ENCODE assay signal across 9 cellular contexts in genomic region chr3:9247361-9248231, GRCh38. TPM values are rescaled to one million over a fixed set of nuclear protein-coding genes. Genes with fewer than 3 reads are reported as not detected.
A peak's percentile ranks its signal among the peaks of the same experiment; 100 is the strongest.
DNase-seq lines count a peak whose midpoint lies in the region; ATAC-seq and TF ChIP-seq lines count a peak whose summit lies in the region.
"Had no signal": no experiment of that assay in that cellular context is flagged by ENCODE, and none has a peak within 500 bp of the region (broad histone marks: within the 10 kb centered on the region; RNA-seq: fewer than 3 reads in every experiment).

No MANE protein-coding gene starts in this region.

- TF ChIP-seq CTCF in activated CD8-positive, alpha-beta T cell treated with anti-CD3 and anti-CD28 coated beads for 36 hours (IDR thresholded peaks at IDR 0.05), result no peak

- POLR2A ChIA-PET in activated CD8-positive, alpha-beta T cell treated with anti-CD3 and anti-CD28 coated beads, Interleukin-2, amount 10 ng/mL, durations not matched to agents 7 days and 5 days (lab: Charles Lee), result interaction anchor here (1.6 kb wide), 1 partner anchor 12 kb away, joined by 3 read pairs; no protein-coding TSS in a partner anchor
- POLR2A ChIA-PET in activated CD8-positive, alpha-beta T cell treated with anti-CD3 and anti-CD28 coated beads for 36 hours (lab: Charles Lee), result interaction anchor here (1.1 kb wide), 1 partner anchor 14 kb away, joined by 4 read pairs; no protein-coding TSS in a partner anchor
- POLR2A ChIA-PET in activated naive CD8-positive, alpha-beta T cell treated with anti-CD3 and anti-CD28 coated beads, Interleukin-2, amount 10 ng/mL, durations not matched to agents 7 days and 5 days (lab: Charles Lee), result no interaction called here

- ATAC-seq in activated CD8-positive, alpha-beta T cell treated with anti-CD3 and anti-CD28 coated beads, Interleukin-2, amount 10 ng/mL, durations not matched to agents 7 days and 5 days, result no peak
- no peak for ATAC-seq in activated CD8-positive, alpha-beta T cell treated with anti-CD3 and anti-CD28 coated beads for 36 hours
- no peak for ATAC-seq in activated naive CD8-positive, alpha-beta T cell treated with anti-CD3 and anti-CD28 coated beads, Interleukin-2, amount 10 ng/mL, durations not matched to agents 7 days and 5 days (ENCODE audit: low read depth)
- ATAC-seq in HG02759 (IDR thresholded peaks at IDR 0.05; ENCODE audit: unreplicated experiment), result no peak

- CTCF ChIA-PET in activated CD8-positive, alpha-beta T cell treated with anti-CD3 and anti-CD28 coated beads, Interleukin-2, amount 10 ng/mL, durations not matched to agents 7 days and 5 days (lab: Charles Lee), result no interaction called here
- CTCF ChIA-PET in activated CD8-positive, alpha-beta T cell treated with anti-CD3 and anti-CD28 coated beads for 36 hours (lab: Charles Lee), result interaction anchor here (2.4 kb wide), 1 partner anchor 55 kb away, joined by 12 read pairs; no protein-coding TSS in a partner anchor

- no peaks in the 10 kb centered on the region for H3K36me3 Mint-ChIP-seq in activated CD8-positive, alpha-beta T cell treated with anti-CD3 and anti-CD28 coated beads, Interleukin-2, amount 10 ng/mL, durations not matched to agents 7 days and 5 days (ENCODE audit: low read depth)
- no peaks in the 10 kb centered on the region for H3K36me3 Mint-ChIP-seq in activated CD8-positive, alpha-beta T cell treated with anti-CD3 and anti-CD28 coated beads for 36 hours (ENCODE audit: low read depth)
- H3K36me3 Mint-ChIP-seq in activated naive CD8-positive, alpha-beta T cell treated with anti-CD3 and anti-CD28 coated beads, Interleukin-2, amount 10 ng/mL, durations not matched to agents 7 days and 5 days, result peaks cover 2% of the 10 kb centered on the region

- H3K27me3 Mint-ChIP-seq in activated CD8-positive, alpha-beta T cell treated with anti-CD3 and anti-CD28 coated beads, Interleukin-2, amount 10 ng/mL, durations not matched to agents 7 days and 5 days (ENCODE audit: low read depth), result peaks cover 17% of the 10 kb centered on the region
- peaks cover under 1% of the 10 kb centered on the region for H3K27me3 Mint-ChIP-seq in activated CD8-positive, alpha-beta T cell treated with anti-CD3 and anti-CD28 coated beads for 36 hours
- peaks cover 7% of the 10 kb centered on the region for H3K27me3 Mint-ChIP-seq in activated naive CD8-positive, alpha-beta T cell treated with anti-CD3 and anti-CD28 coated beads, Interleukin-2, amount 10 ng/mL, durations not matched to agents 7 days and 5 days

- no peak for DNase-seq in activated CD8-positive, alpha-beta T cell treated with anti-CD3 and anti-CD28 coated beads, Interleukin-2, amount 10 ng/mL, durations not matched to agents 7 days and 5 days
- DNase-seq in activated CD8-positive, alpha-beta T cell treated with anti-CD3 and anti-CD28 coated beads for 36 hours, result no peak
- no peak for DNase-seq in activated naive CD8-positive, alpha-beta T cell treated with anti-CD3 and anti-CD28 coated beads, Interleukin-2, amount 10 ng/mL, durations not matched to agents 7 days and 5 days
- DNase-seq in left kidney (ENCODE audit: low read depth, low spot score), result peak; percentile 46
- peak in 12 of 49 donors; percentile 13 to 74 (median 42) for DNase-seq in substantia nigra (lab: John Stamatoyannopoulos, UW)
- no peak for DNase-seq in stimulated activated CD4-positive, alpha-beta T cell treated with anti-CD3 and anti-CD28 coated beads, Interleukin-1b, Interleukin-23, amount 100 ng/mL, for 48 hours
- DNase-seq in NCI-H1694 treated with DMSO at 0.1 percent for 48 hours (lab: John Stamatoyannopoulos, UW), result no peak

- no peak overlapping the region for H3K27ac Mint-ChIP-seq in activated CD8-positive, alpha-beta T cell treated with anti-CD3 and anti-CD28 coated beads, Interleukin-2, amount 10 ng/mL, durations not matched to agents 7 days and 5 days
- no peak overlapping the region for H3K27ac Mint-ChIP-seq in activated CD8-positive, alpha-beta T cell treated with anti-CD3 and anti-CD28 coated beads for 36 hours
- no peak overlapping the region for H3K27ac Mint-ChIP-seq in activated naive CD8-positive, alpha-beta T cell treated with anti-CD3 and anti-CD28 coated beads, Interleukin-2, amount 10 ng/mL, durations not matched to agents 7 days and 5 days

- H3K9me3 Mint-ChIP-seq in activated CD8-positive, alpha-beta T cell treated with anti-CD3 and anti-CD28 coated beads, Interleukin-2, amount 10 ng/mL, durations not matched to agents 7 days and 5 days (ENCODE audit: insufficient read depth), result no peaks in the 10 kb centered on the region
- H3K9me3 Mint-ChIP-seq in activated CD8-positive, alpha-beta T cell treated with anti-CD3 and anti-CD28 coated beads for 36 hours, result no peaks in the 10 kb centered on the region
- H3K9me3 Mint-ChIP-seq in activated naive CD8-positive, alpha-beta T cell treated with anti-CD3 and anti-CD28 coated beads, Interleukin-2, amount 10 ng/mL, durations not matched to agents 7 days and 5 days, result no peaks in the 10 kb centered on the region

- H3K4me3 Mint-ChIP-seq in activated CD8-positive, alpha-beta T cell treated with anti-CD3 and anti-CD28 coated beads, Interleukin-2, amount 10 ng/mL, durations not matched to agents 7 days and 5 days, result peak overlapping the region; percentile 82
- no peak overlapping the region for H3K4me3 Mint-ChIP-seq in activated CD8-positive, alpha-beta T cell treated with anti-CD3 and anti-CD28 coated beads for 36 hours
- H3K4me3 Mint-ChIP-seq in activated naive CD8-positive, alpha-beta T cell treated with anti-CD3 and anti-CD28 coated beads, Interleukin-2, amount 10 ng/mL, durations not matched to agents 7 days and 5 days, result peak overlapping the region; percentile 90

- intact Hi-C loops in activated CD8-positive, alpha-beta T cell treated with anti-CD3 and anti-CD28 coated beads for 36 hours (cut with micrococcal nuclease), result no loop called here

- H3K27ac ChIP-seq in substantia nigra (ENCODE audit: low read depth, low read length, poor library complexity, severe bottlenecking), result peak overlapping the region; percentile 27
- H3K27ac ChIP-seq: C4-2B had no signal

- peaks cover 38% of the 10 kb centered on the region for H3K4me1 Mint-ChIP-seq in activated CD8-positive, alpha-beta T cell treated with anti-CD3 and anti-CD28 coated beads, Interleukin-2, amount 10 ng/mL, durations not matched to agents 7 days and 5 days (ENCODE audit: low read depth)
- H3K4me1 Mint-ChIP-seq in activated CD8-positive, alpha-beta T cell treated with anti-CD3 and anti-CD28 coated beads for 36 hours (ENCODE audit: low read depth), result peaks cover 21% of the 10 kb centered on the region
- H3K4me1 Mint-ChIP-seq in activated naive CD8-positive, alpha-beta T cell treated with anti-CD3 and anti-CD28 coated beads, Interleukin-2, amount 10 ng/mL, durations not matched to agents 7 days and 5 days, result peaks cover 22% of the 10 kb centered on the region

RNA-seq across cellular contexts. Expression of gene SRGAP3, which starts 1.9 kb away (rescaled TPM):
- 1 to 10 TPM; 5.3 to 5.9 TPM for total RNA-seq in activated CD8-positive, alpha-beta T cell treated with anti-CD3 and anti-CD28 coated beads, Interleukin-2, amount 10 ng/mL, durations not matched to agents 7 days and 5 days
- 1 to 10 TPM; 1.8 to 2.5 TPM for total RNA-seq in activated CD8-positive, alpha-beta T cell treated with anti-CD3 and anti-CD28 coated beads for 36 hours
- total RNA-seq in activated naive CD8-positive, alpha-beta T cell treated with anti-CD3 and anti-CD28 coated beads, Interleukin-2, amount 10 ng/mL, durations not matched to agents 7 days and 5 days, result 1 to 10 TPM; 4.9 to 5.5 TPM
